In the genomic region with DNA sequence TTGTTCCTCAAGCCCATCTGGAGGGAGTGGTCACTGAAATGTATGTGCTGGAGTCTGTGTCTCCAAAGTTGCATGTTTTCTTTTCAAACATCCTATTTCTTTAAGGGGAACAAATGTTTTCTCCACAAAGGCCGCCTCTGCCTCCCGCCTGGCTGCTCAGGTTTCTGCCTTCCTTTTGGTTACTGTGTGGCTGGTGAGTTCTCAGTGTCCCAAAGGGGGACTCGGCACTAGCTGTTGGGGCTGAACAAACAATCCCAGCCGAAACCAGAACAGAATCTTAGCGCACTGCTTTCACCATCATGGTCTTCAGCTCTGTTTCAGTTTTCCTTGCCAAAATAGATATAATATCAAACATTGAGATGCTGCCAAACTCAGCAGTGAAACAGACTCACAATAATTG, we compare ENCODE assay signal across 13 cellular contexts.
DNase-seq lines count a peak whose midpoint lies in the region; ATAC-seq, FAIRE-seq and TF ChIP-seq lines count a peak whose summit lies in the region.
"Had no signal": no experiment of that assay in that cellular context is flagged by ENCODE, and none has a peak within 500 bp of the region (broad histone marks: within the 10 kb centered on the region; RNA-seq: fewer than 3 reads in every experiment).

No MANE protein-coding gene starts in this region.

- H3K9me3 ChIP-seq in astrocyte (ENCODE audit: insufficient read depth, low read depth, low read length), result no peaks in the 10 kb centered on the region
- H3K9me3 ChIP-seq in hepatocyte (ENCODE audit: low read depth), result no peaks in the 10 kb centered on the region
- H3K9me3 ChIP-seq: BE2C had no signal

- H3K27me3 ChIP-seq in GM23338 (ENCODE audit: insufficient read depth) (no peaks in the 10 kb centered on the region), astrocyte (ENCODE audit: insufficient read depth, low read length) (no peaks in the 10 kb centered on the region), hepatocyte (no peaks in the 10 kb centered on the region)

- 59% methylated on average over 5 of the region's 5 CpGs for WGBS in hepatocyte (ENCODE audit: low lambda C conversion rate, missing lambda C conversion rate)

- no peaks in the 10 kb centered on the region for H3K9me2 ChIP-seq in GM23338 (ENCODE audit: insufficient read depth)
- no peaks in the 10 kb centered on the region for H3K9me2 ChIP-seq in hepatocyte (replicated peaks; ENCODE audit: insufficient read depth)

- H3K36me3 ChIP-seq in GM23338 (ENCODE audit: insufficient read depth) (no peaks in the 10 kb centered on the region), astrocyte (ENCODE audit: insufficient read depth, low read length) (no peaks in the 10 kb centered on the region), hepatocyte (replicated peaks; ENCODE audit: insufficient read depth, low read depth) (no peaks in the 10 kb centered on the region)
- H3K36me3 ChIP-seq: BE2C had no signal

- ATAC-seq in GM23338, result peak; percentile 45; the same call in 2 of the 3 replicates
- ATAC-seq: CD8-positive, alpha-beta T cell had no signal

- H3K9me3 Mint-ChIP-seq in GM23338 (no peaks in the 10 kb centered on the region), astrocyte (ENCODE audit: unreplicated experiment) (no peaks in the 10 kb centered on the region)
- H3K9me3 Mint-ChIP-seq: CD8-positive, alpha-beta T cell had no signal

- H3K27ac ChIP-seq in GM23338 (ENCODE audit: low read depth) (no peak overlapping the region), astrocyte (ENCODE audit: low read depth, low read length) (no peak overlapping the region), hepatocyte (peak overlapping the region; percentile 41)

- H3K9ac ChIP-seq in astrocyte (ENCODE audit: low read length), result no peak overlapping the region

- H4K20me1 ChIP-seq in GM23338 (replicated peaks; ENCODE audit: insufficient read depth), result no peaks in the 10 kb centered on the region
- H4K20me1 ChIP-seq in astrocyte (ENCODE audit: insufficient read depth, low read length), result no peaks in the 10 kb centered on the region
- H4K20me1 ChIP-seq in hepatocyte (ENCODE audit: insufficient read depth, poor library complexity, severe bottlenecking), result no peaks in the 10 kb centered on the region

- H3K79me2 ChIP-seq in GM23338 (replicated peaks; ENCODE audit: insufficient read depth), result no peaks in the 10 kb centered on the region
- H3K79me2 ChIP-seq in astrocyte (ENCODE audit: insufficient read depth, low read length), result no peaks in the 10 kb centered on the region
- H3K79me2 ChIP-seq in hepatocyte, result no peaks in the 10 kb centered on the region

- no peak overlapping the region for H3K4me3 ChIP-seq in GM23338
- H3K4me3 ChIP-seq in astrocyte (ENCODE audit: insufficient read depth, low read depth, low read length), result no peak overlapping the region
- no peak overlapping the region for H3K4me3 ChIP-seq in hepatocyte
- no peak overlapping the region for H3K4me3 ChIP-seq in skeletal muscle cell (ENCODE audit: low read depth, low read length)

- H3K27ac Mint-ChIP-seq in GM23338 (no peak overlapping the region), astrocyte (ENCODE audit: unreplicated experiment) (no peak overlapping the region)
- H3K27ac Mint-ChIP-seq: CD8-positive, alpha-beta T cell had no signal

- TF ChIP-seq CTCF in GM23338 (conservative IDR thresholded peaks at IDR 0.05; ENCODE audit: low read depth in 2 of 2), result no peak
- TF ChIP-seq CTCF in astrocyte (IDR thresholded peaks at IDR 0.05; ENCODE audit: insufficient read depth, low read depth, low read length), result no peak
- no peak for TF ChIP-seq CTCF in hepatocyte (IDR thresholded peaks at IDR 0.05; ENCODE audit: poor library complexity)

- H2AFZ ChIP-seq in GM23338 (peak overlapping the region; percentile 85), astrocyte (ENCODE audit: low read depth, low read length) (peak overlapping the region; percentile 9), hepatocyte (no peak overlapping the region)

- no peaks in the 10 kb centered on the region for H3F3A ChIP-seq in GM23338 (replicated peaks; ENCODE audit: low read depth)

- H3K4me1 Mint-ChIP-seq in GM23338 (peaks cover 3% of the 10 kb centered on the region; the same call in 2 of the 3 replicates), astrocyte (ENCODE audit: low read depth, unreplicated experiment) (no peaks in the 10 kb centered on the region)

- H3K4me1 ChIP-seq in GM23338 (ENCODE audit: insufficient read depth) (no peaks in the 10 kb centered on the region), astrocyte (ENCODE audit: insufficient read depth, low read length) (no peaks in the 10 kb centered on the region), hepatocyte (ENCODE audit: insufficient read depth) (no peaks in the 10 kb centered on the region)
- H3K4me1 ChIP-seq: BE2C had no signal

- no peak overlapping the region for H3K4me3 Mint-ChIP-seq in GM23338
- H3K4me3 Mint-ChIP-seq in astrocyte (ENCODE audit: unreplicated experiment), result no peak overlapping the region
- H3K4me3 Mint-ChIP-seq: CD8-positive, alpha-beta T cell had no signal

- H3K4me2 ChIP-seq in GM23338 (no peak overlapping the region), astrocyte (ENCODE audit: low read length) (no peak overlapping the region), hepatocyte (peak overlapping the region; percentile 44)

- no peaks in the 10 kb centered on the region for H3K27me3 Mint-ChIP-seq in GM23338 (ENCODE audit: insufficient read depth, low read depth, poor library complexity)
- H3K27me3 Mint-ChIP-seq in astrocyte (ENCODE audit: low read depth, unreplicated experiment), result peaks cover 5% of the 10 kb centered on the region

- no peaks in the 10 kb centered on the region for H3K36me3 Mint-ChIP-seq in GM23338 (ENCODE audit: low read depth)
- H3K36me3 Mint-ChIP-seq in astrocyte (ENCODE audit: low read depth, unreplicated experiment), result no peaks in the 10 kb centered on the region
- H3K36me3 Mint-ChIP-seq: CD8-positive, alpha-beta T cell had no signal

- DNase-seq in GM23338 (ENCODE audit: low spot score), result no peak
- no peak for DNase-seq in astrocyte (ENCODE audit: low read depth)
- no peak for DNase-seq in hepatocyte (ENCODE audit: low spot score)
- peak; percentile 4 for DNase-seq in skeletal muscle cell (ENCODE audit: low read depth)
- DNase-seq in retina, result no peak
- no peak for DNase-seq in NCI-H1105 treated with DMSO at 0.1 percent for 48 hours (lab: John Stamatoyannopoulos, UW)
- DNase-seq in COLO668 (lab: John Stamatoyannopoulos, UW; ENCODE audit: unreplicated experiment), result no peak
- DNase-seq: BE2C; CD8-positive, alpha-beta T cell; NCI-H1417 treated with DMSO at 0.1 percent for 48 hours; NCI-H2029 treated with DMSO at 0.1 percent for 48 hours; NCI-H510A treated with DMSO at 0.1 percent for 48 hours; SIG-M5 had no signal

- no peak for FAIRE-seq in astrocyte (lab: Jason Lieb, UNC)

TF ChIP-seq in GM23338, 12 proteins besides CTCF, POLR2A, EP300 and RAD21 (continues in another document):
- no peak for TF ChIP-seq ZNF114 (CRISPR knock-in tag; IDR thresholded peaks at IDR 0.05)
- no peak for TF ChIP-seq NANOG (IDR thresholded peaks at IDR 0.05; ENCODE audit: borderline replicate concordance)
